In the genomic region with DNA sequence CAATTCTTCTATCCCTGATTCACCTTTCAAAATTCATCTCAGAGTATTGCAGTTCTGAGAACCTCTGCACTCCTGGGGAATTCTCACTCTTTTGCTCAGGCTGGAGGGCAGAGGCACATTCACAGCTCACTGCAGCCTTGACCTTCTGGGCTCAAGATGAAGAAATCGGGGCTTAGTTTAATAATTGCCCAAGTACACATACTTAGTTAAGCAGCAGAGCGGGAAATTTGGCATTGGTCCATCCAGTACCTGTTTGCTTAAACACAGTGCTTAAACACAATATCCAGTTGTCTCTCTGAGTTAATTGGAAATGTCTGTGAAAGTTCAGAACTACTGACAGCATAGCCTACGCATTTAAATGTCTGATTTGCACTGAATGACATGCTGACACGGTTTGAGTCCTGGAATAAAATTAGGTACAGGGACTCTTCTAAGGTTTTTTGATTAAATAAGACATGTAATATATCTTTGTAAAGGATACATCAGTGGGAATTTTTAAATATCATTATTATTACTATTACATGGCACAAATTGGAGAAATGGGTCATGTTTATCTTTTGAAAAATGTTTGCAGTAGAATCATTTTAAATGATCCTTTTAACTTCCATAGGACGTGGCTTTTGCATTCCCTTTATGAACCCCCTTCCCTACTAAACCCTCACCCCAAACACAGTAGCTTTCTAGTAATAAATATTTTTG, we compare ENCODE assay signal across 15 cellular contexts.
A peak's percentile ranks its signal among the peaks of the same experiment; 100 is the strongest.
DNase-seq lines count a peak whose midpoint lies in the region; ATAC-seq and TF ChIP-seq lines count a peak whose summit lies in the region.
"Had no signal": no experiment of that assay in that cellular context is flagged by ENCODE, and none has a peak within 500 bp of the region (broad histone marks: within the 10 kb centered on the region; RNA-seq: fewer than 3 reads in every experiment).

No MANE protein-coding gene starts in this region.

- no peak for TF ChIP-seq CTCF in thyroid gland (IDR thresholded peaks at IDR 0.05)
- TF ChIP-seq CTCF in right atrium auricular region (IDR thresholded peaks at IDR 0.05) = no peak

- peak; percentile 4 for DNase-seq in NCI-H2171 treated with DMSO at 0.1 percent for 48 hours (lab: John Stamatoyannopoulos, UW)
- DNase-seq in NCI-H2171 (lab: John Stamatoyannopoulos, UW) = no peak
- DNase-seq in NCI-H510A (lab: John Stamatoyannopoulos, UW) = peak; percentile 19
- DNase-seq in kidney glomerular epithelial cell (lab: John Stamatoyannopoulos, UW) = peak; percentile 81
- peak; percentile 86 to 89 for DNase-seq in thyroid gland
- no peak for DNase-seq in ecto neural progenitor cell (ENCODE audit: low spot score)
- no peak for DNase-seq in stimulated activated naive CD8-positive, alpha-beta T cell treated with anti-CD3 and anti-CD28 coated beads, Interleukin-15, amount 100 ng/mL, for 72 hours
- no peak for DNase-seq in right atrium auricular region (ENCODE audit: low spot score)
- DNase-seq: activated naive CD4-positive, alpha-beta T cell treated with anti-CD3 and anti-CD28 coated beads for 36 hours; naive B cell; NCI-H1694; NCI-H82; stimulated activated naive CD4-positive, alpha-beta T cell had no signal

- peaks cover 0 to 4% of the 10 kb centered on the region in 2 donors for H3K9me3 Mint-ChIP-seq in stimulated activated naive CD8-positive, alpha-beta T cell treated with anti-CD3 and anti-CD28 coated beads, Interleukin-15, amount 100 ng/mL, for 72 hours
- H3K9me3 Mint-ChIP-seq: activated naive CD4-positive, alpha-beta T cell treated with anti-CD3 and anti-CD28 coated beads for 36 hours; naive B cell had no signal

- H3K27me3 ChIP-seq in thyroid gland (peaks cover 6% of the 10 kb centered on the region), right atrium auricular region (peaks cover 3 to 6% of the 10 kb centered on the region in 2 donors)

- no peak overlapping the region for H3K27ac Mint-ChIP-seq in stimulated activated naive CD8-positive, alpha-beta T cell treated with anti-CD3 and anti-CD28 coated beads, Interleukin-15, amount 100 ng/mL, for 72 hours
- H3K27ac Mint-ChIP-seq: activated naive CD4-positive, alpha-beta T cell treated with anti-CD3 and anti-CD28 coated beads for 36 hours had no signal

- H3K27ac ChIP-seq in thyroid gland (no peak overlapping the region), right atrium auricular region (no peak overlapping the region)
- H3K27ac ChIP-seq: ascending aorta, upper lobe of left lung had no signal

- WGBS in thyroid gland, 2 donors = 43 to 44% methylated on average over 5 of the region's 5 CpGs

- TF ChIP-seq POLR2A in thyroid gland (IDR thresholded peaks at IDR 0.05) = no peak

- H3K4me1 ChIP-seq in thyroid gland (peaks cover 12 to 18% of the 10 kb centered on the region in 2 donors), right atrium auricular region (peaks cover 0 to 8% of the 10 kb centered on the region in 2 donors)

- no peak for ATAC-seq in stimulated activated naive CD8-positive, alpha-beta T cell treated with anti-CD3 and anti-CD28 coated beads, Interleukin-15, amount 100 ng/mL, for 72 hours

- H3K4me3 ChIP-seq in thyroid gland (replicated peaks in 1 of 3) = no peak overlapping the region
- no peak overlapping the region for H3K4me3 ChIP-seq in right atrium auricular region
- H3K4me3 ChIP-seq: ascending aorta, upper lobe of left lung had no signal

- no peaks in the 10 kb centered on the region for H3K9me3 ChIP-seq in thyroid gland
- no peaks in the 10 kb centered on the region for H3K9me3 ChIP-seq in right atrium auricular region
- H3K9me3 ChIP-seq: upper lobe of left lung had no signal

- H3K36me3 ChIP-seq in thyroid gland (no peaks in the 10 kb centered on the region), right atrium auricular region (no peaks in the 10 kb centered on the region)
- H3K36me3 ChIP-seq: ascending aorta, upper lobe of left lung had no signal

- H3K4me1 Mint-ChIP-seq in stimulated activated naive CD8-positive, alpha-beta T cell treated with anti-CD3 and anti-CD28 coated beads, Interleukin-15, amount 100 ng/mL, for 72 hours = peaks cover 20% of the 10 kb centered on the region

- no peaks in the 10 kb centered on the region for H3K27me3 Mint-ChIP-seq in stimulated activated naive CD8-positive, alpha-beta T cell treated with anti-CD3 and anti-CD28 coated beads, Interleukin-15, amount 100 ng/mL, for 72 hours
- H3K27me3 Mint-ChIP-seq: naive B cell had no signal

- H3K4me3 Mint-ChIP-seq in stimulated activated naive CD8-positive, alpha-beta T cell treated with anti-CD3 and anti-CD28 coated beads, Interleukin-15, amount 100 ng/mL, for 72 hours = no peak overlapping the region
- H3K4me3 Mint-ChIP-seq: activated naive CD4-positive, alpha-beta T cell treated with anti-CD3 and anti-CD28 coated beads for 36 hours had no signal

- intact Hi-C loops in thyroid gland (cut with DNase I) = no loop called here

Comparison
In these comparisons a context has a peak if more than half of its experiments do, and no peak if none do; other contexts are left out.
1. DNase-seq: peak in NCI-H2171 treated with DMSO at 0.1 percent for 48 hours (single experiment), NCI-H510A (single experiment), kidney glomerular epithelial cell (single experiment) and thyroid gland (2 of 2); none in NCI-H2171 (single experiment), ecto neural progenitor cell (single experiment), stimulated activated naive CD8-positive, alpha-beta T cell treated with anti-CD3 and anti-CD28 coated beads, Interleukin-15, amount 100 ng/mL, for 72 hours (0 of 2) and right atrium auricular region (single experiment).